14 cellular contexts compared by ENCODE assay signal in the genomic region with DNA sequence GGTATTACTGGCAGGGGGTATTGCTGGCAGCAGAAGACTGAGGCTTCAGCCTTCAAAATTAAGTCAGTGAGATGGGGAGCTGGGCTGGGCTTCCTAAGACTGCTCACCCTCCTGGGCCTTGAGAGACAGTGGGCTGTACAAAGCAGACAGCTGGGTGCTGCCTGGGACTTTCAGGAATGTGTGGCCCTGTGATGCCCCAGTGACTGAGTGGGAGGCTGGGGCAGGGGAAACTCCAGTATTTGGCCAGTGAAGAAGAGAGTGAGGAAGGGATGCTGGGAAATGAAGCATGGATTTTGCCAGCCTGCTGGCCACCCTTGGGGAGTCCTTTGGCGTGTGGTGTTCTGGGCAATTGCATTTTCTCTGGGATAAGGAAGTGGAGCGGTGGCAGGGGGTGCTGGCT. TPM values are rescaled to one million over a fixed set of nuclear protein-coding genes. Genes with fewer than 3 reads are reported as not detected.
DNase-seq lines count a peak whose midpoint lies in the region; ATAC-seq and TF ChIP-seq lines count a peak whose summit lies in the region.
"Had no signal": no experiment of that assay in that cellular context is flagged by ENCODE, and none has a peak within 500 bp of the region (broad histone marks: within the 10 kb centered on the region; RNA-seq: fewer than 3 reads in every experiment).

No MANE protein-coding gene starts in this region.

- H3K27me3 ChIP-seq in body of pancreas (no peaks in the 10 kb centered on the region), suprapubic skin (no peaks in the 10 kb centered on the region)

- intact Hi-C loops in body of pancreas (cut with DNase I): loop anchor here (10.0 kb wide), 1 partner anchor 152 kb away; no protein-coding TSS in a partner anchor

- CTCF ChIA-PET in HEK293 (lab: Yijun Ruan, JAX): interaction anchor here (0.6 to 5.1 kb wide), 16 partner anchors 9 to 128 kb away, joined by 3 to 78 read pairs (median 8); a partner anchor contains a TSS

- WGBS in body of pancreas, 2 donors: 86 to 88% methylated on average over 2 of the region's 2 CpGs
- WGBS in suprapubic skin: 96% methylated on average over 2 of the region's 2 CpGs

- H3K4me1 ChIP-seq in HEK293 (ENCODE audit: control insufficient read depth, insufficient read depth, low read length): peaks cover 6% of the 10 kb centered on the region
- H3K4me1 ChIP-seq in body of pancreas: peaks cover 46% of the 10 kb centered on the region
- H3K4me1 ChIP-seq in suprapubic skin: peaks cover 49% of the 10 kb centered on the region
- H3K4me1 ChIP-seq: prostate gland had no signal

- TF ChIP-seq EP300 in suprapubic skin (IDR thresholded peaks at IDR 0.05): no peak

- H3K9me3 ChIP-seq in HEK293 (ENCODE audit: control insufficient read depth, insufficient read depth, low read depth, low read length): no peaks in the 10 kb centered on the region
- no peaks in the 10 kb centered on the region for H3K9me3 ChIP-seq in body of pancreas
- H3K9me3 ChIP-seq in suprapubic skin: no peaks in the 10 kb centered on the region
- H3K9me3 ChIP-seq: prostate gland had no signal

- H3K36me3 ChIP-seq in HEK293 (ENCODE audit: control insufficient read depth in 2 of 2, insufficient read depth in 1 of 2, low read length in 2 of 2) (peaks cover 0 to 12% of the 10 kb centered on the region in 2 experiments; a peak in 2 of 3 replicates), body of pancreas (replicated peaks in 1 of 2; ENCODE audit: insufficient read depth in 1 of 2, low read depth in 2 of 2) (peaks cover 0 to 2% of the 10 kb centered on the region in 2 donors), suprapubic skin (peaks cover 22% of the 10 kb centered on the region)
- H3K36me3 ChIP-seq: prostate gland had no signal

- no peak for TF ChIP-seq POLR2A in body of pancreas (IDR thresholded peaks at IDR 0.05)
- no peak for TF ChIP-seq POLR2A in suprapubic skin (IDR thresholded peaks at IDR 0.05)

- DNase-seq in body of pancreas: no peak
- peak; percentile 92 for DNase-seq in kidney tubule cell (ENCODE audit: low spot score)
- no peak for DNase-seq in suprapubic skin (ENCODE audit: low spot score in 2 of 2)
- DNase-seq in NCI-H1930 (lab: John Stamatoyannopoulos, UW): no peak
- DNase-seq in NCI-H524 (lab: John Stamatoyannopoulos, UW): no peak
- no peak for DNase-seq in UCSD-AML1 (lab: John Stamatoyannopoulos, UW; ENCODE audit: unreplicated experiment)
- DNase-seq: activated CD4-positive, alpha-beta T cell treated with anti-CD3 and anti-CD28 coated beads, Interleukin-2, amount 50 U/mL, for 48 hours; CD4-positive, alpha-beta memory T cell; NCI-H1436 treated with DMSO at 0.1 percent for 48 hours; stimulated activated CD4-positive, alpha-beta T cell treated with anti-CD3 and anti-CD28 coated beads, Interleukin-2, amount 100 ng/mL, for 48 hours had no signal

- POLR2A ChIA-PET in HEK293 (lab: Yijun Ruan, JAX): interaction anchor here (0.7 to 1.5 kb wide), 2 partner anchors 11 to 142 kb away, joined by 3 to 5 read pairs; a partner anchor contains a TSS

- no peak for ATAC-seq in body of pancreas

- no peak for TF ChIP-seq CTCF in HEK293 (tag by site-specific recombination; IDR thresholded peaks at IDR 0.05)
- TF ChIP-seq CTCF in body of pancreas (IDR thresholded peaks at IDR 0.05): no peak
- TF ChIP-seq CTCF in suprapubic skin (IDR thresholded peaks at IDR 0.05): no peak

- H3K27ac ChIP-seq in HEK293 (ENCODE audit: extremely low read depth, low read depth, low read length): no peak overlapping the region
- H3K27ac ChIP-seq in body of pancreas: peak overlapping the region in 3 of 4 donors; percentile 38 to 70 (median 66)
- peak overlapping the region; percentile 86 for H3K27ac ChIP-seq in suprapubic skin

- H3K4me3 ChIP-seq in HEK293 (ENCODE audit: low read depth, low read length) (no peak overlapping the region), body of pancreas (no peak overlapping the region), suprapubic skin (no peak overlapping the region)
- H3K4me3 ChIP-seq: K562, prostate gland had no signal

TF ChIP-seq in HEK293, 187 proteins besides CTCF, POLR2A, EP300 and RAD21:
- TF ChIP-seq ZNF202 (tag by site-specific recombination; IDR thresholded peaks at IDR 0.05; ENCODE audit: borderline replicate concordance) (no peak), ZNF112 (tag by site-specific recombination; IDR thresholded peaks at IDR 0.05) (no peak), SCRT2 (tag by site-specific recombination; IDR thresholded peaks at IDR 0.05) (no peak), ZIC2 (tag by site-specific recombination; IDR thresholded peaks at IDR 0.05) (0 out of 2 replicates have a peak, but pooled peaks have one; percentile 3), ZNF670 (tag by site-specific recombination; IDR thresholded peaks at IDR 0.05; ENCODE audit: low read depth) (no peak)
- TF ChIP-seq, protein P1, sequence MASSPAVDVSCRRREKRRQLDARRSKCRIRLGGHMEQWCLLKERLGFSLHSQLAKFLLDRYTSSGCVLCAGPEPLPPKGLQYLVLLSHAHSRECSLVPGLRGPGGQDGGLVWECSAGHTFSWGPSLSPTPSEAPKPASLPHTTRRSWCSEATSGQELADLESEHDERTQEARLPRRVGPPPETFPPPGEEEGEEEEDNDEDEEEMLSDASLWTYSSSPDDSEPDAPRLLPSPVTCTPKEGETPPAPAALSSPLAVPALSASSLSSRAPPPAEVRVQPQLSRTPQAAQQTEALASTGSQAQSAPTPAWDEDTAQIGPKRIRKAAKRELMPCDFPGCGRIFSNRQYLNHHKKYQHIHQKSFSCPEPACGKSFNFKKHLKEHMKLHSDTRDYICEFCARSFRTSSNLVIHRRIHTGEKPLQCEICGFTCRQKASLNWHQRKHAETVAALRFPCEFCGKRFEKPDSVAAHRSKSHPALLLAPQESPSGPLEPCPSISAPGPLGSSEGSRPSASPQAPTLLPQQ (tag by site-specific recombination; IDR thresholded peaks at IDR 0.05): no peak

RNA-seq across cellular contexts. Expression of a gene that starts 0.4 kb away (rescaled TPM):
- total RNA-seq in body of pancreas (not detected), suprapubic skin (1 to 10 TPM in 2 of 4 donors, under 1 TPM in 1, not detected in 1; 0.45 to 2.5 (median 2.0) TPM)
- total RNA-seq: CD4-positive, alpha-beta memory T cell; K562 had no signal

RNA-seq across cellular contexts. Expression of a gene that starts 11.2 kb away (rescaled TPM):
- total RNA-seq in body of pancreas (10 to 100 TPM in 1 of 2 donors, 1 to 10 TPM in 1; 7.3 to 16.3 TPM), suprapubic skin (1 to 10 TPM in 3 of 4 donors, under 1 TPM in 1; 0.80 to 6.2 (median 4.0) TPM)
- total RNA-seq: CD4-positive, alpha-beta memory T cell; K562 had no signal

RNA-seq across cellular contexts. Expression of a gene that starts 16.5 kb away (rescaled TPM):
- total RNA-seq in body of pancreas (1 to 10 TPM in 1 of 2 donors, not detected in 1; 1.3 TPM), suprapubic skin (not detected)
- total RNA-seq: CD4-positive, alpha-beta memory T cell; K562; urinary bladder had no signal
